Comparison of ENCODE assay signal across 1 cellular context in genomic region chr16:54052271-54052670, GRCh38.
TF ChIP-seq lines count a peak whose summit lies in the region.

No MANE protein-coding gene starts in this region.

TF ChIP-seq in SK-N-SH treated with all-trans-retinoic acid at 6 μM for 48 hours, 23 proteins besides CTCF, POLR2A, EP300 and RAD21 (continued from another document):
- no peak for TF ChIP-seq TCF4 (CRISPR knock-in tag; IDR thresholded peaks at IDR 0.05; ENCODE audit: borderline replicate concordance)
- TF ChIP-seq ZNF565 (CRISPR knock-in tag; conservative IDR thresholded peaks at IDR 0.05; ENCODE audit: low read depth): no peak
- no peak for TF ChIP-seq ESRRG (CRISPR knock-in tag; IDR thresholded peaks at IDR 0.05)
- no peak for TF ChIP-seq GLIS3 (CRISPR knock-in tag; IDR thresholded peaks at IDR 0.05)
- no peak for TF ChIP-seq ZC3H10 (CRISPR knock-in tag; IDR thresholded peaks at IDR 0.05)
- no peak for TF ChIP-seq RARB (CRISPR knock-in tag; IDR thresholded peaks at IDR 0.05)
- TF ChIP-seq CSDC2 (CRISPR knock-in tag; IDR thresholded peaks at IDR 0.05): no peak
